In genomic region chr5:116759860-116760644, GRCh38 we compare ENCODE assay signal across 11 cellular contexts.
DNase-seq lines count a peak whose midpoint lies in the region; ATAC-seq and TF ChIP-seq lines count a peak whose summit lies in the region.
"Had no signal": no experiment of that assay in that cellular context is flagged by ENCODE, and none has a peak within 500 bp of the region (broad histone marks: within the 10 kb centered on the region; RNA-seq: fewer than 3 reads in every experiment).

No MANE protein-coding gene starts in this region.

- DNase-seq in SJCRH30 = peak; percentile 81 to 86
- DNase-seq in gastrocnemius medialis = peak; percentile 7 to 35
- no peak for DNase-seq in activated CD4-positive, alpha-beta T cell treated with anti-CD3 and anti-CD28 coated beads, Interleukin-2, amount 50 U/mL, for 4 hours
- no peak for DNase-seq in activated effector memory CD4-positive, alpha-beta T cell treated with Interleukin-2 at 50 U/mL for 16 hours
- DNase-seq in activated naive CD4-positive, alpha-beta T cell treated with Interleukin-2 at 50 U/mL for 16 hours = no peak
- DNase-seq: CD4-positive, alpha-beta memory T cell; HFFc6 had no signal

- H3K9me3 ChIP-seq in HUES6 (ENCODE audit: control insufficient read depth, insufficient read depth, low read depth, low read length) (peaks cover 20% of the 10 kb centered on the region), SJCRH30 (replicated peaks) (peaks cover 7% of the 10 kb centered on the region), iPS-18a (ENCODE audit: control insufficient read depth, low read depth, low read length) (no peaks in the 10 kb centered on the region), gastrocnemius medialis (no peaks in the 10 kb centered on the region)

- H3K9ac ChIP-seq in HUES6 (ENCODE audit: low read length) (no peak overlapping the region), iPS-18a (ENCODE audit: low read length) (no peak overlapping the region)

- H3K4me3 ChIP-seq in HUES6 (ENCODE audit: low read depth, low read length) (0 out of 2 replicates have a peak overlapping the region, but pooled peaks have one; percentile 13), SJCRH30 (peak overlapping the region; percentile 38), iPS-18a (ENCODE audit: low read length) (peak overlapping the region; percentile 18), gastrocnemius medialis (no peak overlapping the region)
- H3K4me3 ChIP-seq: coronary artery, skin epidermis had no signal

- no peak for TF ChIP-seq POLR2A in gastrocnemius medialis (IDR thresholded peaks at IDR 0.05)

- 0 out of 2 replicates have a peak overlapping the region, but pooled peaks have one; percentile 3 for H3K27ac ChIP-seq in HUES6 (ENCODE audit: low read depth, low read length)
- peak overlapping the region; percentile 70 for H3K27ac ChIP-seq in SJCRH30
- H3K27ac ChIP-seq in iPS-18a (ENCODE audit: low read length) = no peak overlapping the region
- no peak overlapping the region for H3K27ac ChIP-seq in gastrocnemius medialis
- H3K27ac ChIP-seq: coronary artery, skin epidermis had no signal

- no peak for TF ChIP-seq CTCF in gastrocnemius medialis (IDR thresholded peaks at IDR 0.05 in 4 of 5, conservative IDR thresholded peaks at IDR 0.05 in 1 of 5)

- in situ Hi-C loops in gastrocnemius medialis (cut with MboI; ENCODE audit: low sequenced_read_pairs in 4 of 4) = no loop called here

- peak; percentile 45 to 58 for ATAC-seq in gastrocnemius medialis

- peaks cover 35% of the 10 kb centered on the region for H3K4me1 ChIP-seq in HUES6 (ENCODE audit: control insufficient read depth, insufficient read depth, low read length)
- H3K4me1 ChIP-seq in SJCRH30 = peaks cover 21% of the 10 kb centered on the region
- H3K4me1 ChIP-seq in iPS-18a (ENCODE audit: control insufficient read depth, low read depth, low read length) = peaks cover 20% of the 10 kb centered on the region
- H3K4me1 ChIP-seq in gastrocnemius medialis = no peaks in the 10 kb centered on the region

- intact Hi-C loops in gastrocnemius medialis (cut with DNase I; ENCODE audit: low total_unique reads) = no loop called here

- H3K36me3 ChIP-seq in HUES6 (ENCODE audit: control insufficient read depth, insufficient read depth, low read length) (no peaks in the 10 kb centered on the region), SJCRH30 (no peaks in the 10 kb centered on the region), iPS-18a (ENCODE audit: control insufficient read depth, low read depth, low read length) (no peaks in the 10 kb centered on the region), gastrocnemius medialis (no peaks in the 10 kb centered on the region)

- H3K27me3 ChIP-seq in HUES6 (ENCODE audit: control insufficient read depth, insufficient read depth, low read length) (no peaks in the 10 kb centered on the region), SJCRH30 (no peaks in the 10 kb centered on the region), iPS-18a (ENCODE audit: control insufficient read depth, insufficient read depth, low read length) (no peaks in the 10 kb centered on the region), gastrocnemius medialis (no peaks in the 10 kb centered on the region)

Comparison
In these comparisons a context has a peak if more than half of its experiments do, and no peak if none do; other contexts are left out.
1. H3K27ac ChIP-seq: peak in HUES6 (single experiment) and SJCRH30 (single experiment); none in iPS-18a (single experiment) and gastrocnemius medialis (0 of 4).
2. H3K4me3 ChIP-seq: peak in HUES6 (single experiment), SJCRH30 (single experiment) and iPS-18a (single experiment); none in gastrocnemius medialis (0 of 4).
3. DNase-seq: peak in SJCRH30 (2 of 2) and gastrocnemius medialis (2 of 2); none in activated CD4-positive, alpha-beta T cell treated with anti-CD3 and anti-CD28 coated beads, Interleukin-2, amount 50 U/mL, for 4 hours (0 of 2), activated effector memory CD4-positive, alpha-beta T cell treated with Interleukin-2 at 50 U/mL for 16 hours (single experiment) and activated naive CD4-positive, alpha-beta T cell treated with Interleukin-2 at 50 U/mL for 16 hours (single experiment).